In the genomic region with DNA sequence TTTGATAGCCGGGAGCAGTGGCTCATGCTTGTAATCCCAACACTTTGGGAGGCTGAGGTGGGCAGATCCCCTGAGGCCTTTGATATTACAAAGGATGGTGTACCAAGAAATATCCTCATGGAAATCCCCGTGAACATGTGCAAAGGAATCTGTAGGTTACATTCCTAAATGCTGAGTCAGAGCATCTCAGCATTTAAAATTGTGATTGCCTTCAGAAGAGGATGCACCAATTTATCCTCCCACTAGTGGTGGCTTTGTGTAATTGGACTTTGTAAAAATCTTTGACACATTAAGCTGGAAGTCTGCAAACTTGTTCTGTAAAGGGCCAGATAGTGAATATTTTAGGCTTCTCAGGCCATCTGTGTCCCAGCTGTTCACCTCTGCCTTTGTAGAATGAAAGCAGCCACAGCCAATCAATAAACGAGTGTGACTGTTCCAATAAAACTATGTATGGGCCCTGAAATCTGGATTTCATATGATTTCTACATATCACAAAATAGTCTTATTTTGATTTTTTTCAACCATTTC, we compare ENCODE assay signal across 9 cellular contexts. TPM values are rescaled to one million over a fixed set of nuclear protein-coding genes. Genes with fewer than 3 reads are reported as not detected.
DNase-seq lines count a peak whose midpoint lies in the region; ATAC-seq, FAIRE-seq and TF ChIP-seq lines count a peak whose summit lies in the region.
"Had no signal": no experiment of that assay in that cellular context is flagged by ENCODE, and none has a peak within 500 bp of the region (broad histone marks: within the 10 kb centered on the region; RNA-seq: fewer than 3 reads in every experiment).

No MANE protein-coding gene starts in this region.

- H3K9ac ChIP-seq in keratinocyte (ENCODE audit: control insufficient read depth, extremely low read depth, insufficient read depth, low read length): peak overlapping the region; percentile 65
- H3K9ac ChIP-seq: BLaER1 had no signal

- peak overlapping the region; percentile 77 for H3K4me2 ChIP-seq in keratinocyte (ENCODE audit: control insufficient read depth, extremely low read depth, insufficient read depth, low read depth, low read length)
- H3K4me2 ChIP-seq: BLaER1 had no signal

- no peak for TF ChIP-seq POLR2A in body of pancreas (IDR thresholded peaks at IDR 0.05)

- dilution Hi-C loops in keratinocyte (cut with MboI; ENCODE audit: extremely low pct_ligation_motif_present, low sequenced_read_pairs): no loop called here

- H3K9me1 ChIP-seq in keratinocyte (ENCODE audit: control insufficient read depth, extremely low read depth, insufficient read depth, low read length): no peaks in the 10 kb centered on the region

- peak; percentile 91 for FAIRE-seq in keratinocyte (lab: Jason Lieb, UNC)

- H3K4me1 ChIP-seq in body of pancreas: peaks cover 13% of the 10 kb centered on the region
- peaks cover 30% of the 10 kb centered on the region for H3K4me1 ChIP-seq in keratinocyte (ENCODE audit: control insufficient read depth, extremely low read depth, insufficient read depth, low read length)
- no peaks in the 10 kb centered on the region for H3K4me1 ChIP-seq in upper lobe of right lung
- H3K4me1 ChIP-seq: BLaER1 had no signal

- TF ChIP-seq CTCF in body of pancreas (IDR thresholded peaks at IDR 0.05): peak in 6 of 7 experiments; percentile 25 to 42 (median 36)
- peak in 2 of 3 experiments; percentile 57 to 68 for TF ChIP-seq CTCF in keratinocyte (optimal IDR thresholded peaks at IDR 0.05 in 1 of 3, IDR thresholded peaks at IDR 0.05 in 1 of 3, conservative IDR thresholded peaks at IDR 0.05 in 1 of 3; ENCODE audit: extremely low read depth in 1 of 3, insufficient read depth in 2 of 3, low read length in 3 of 3)
- TF ChIP-seq CTCF in upper lobe of right lung (IDR thresholded peaks at IDR 0.05): peak; percentile 42

- ATAC-seq in GM21717 (IDR thresholded peaks at IDR 0.05; ENCODE audit: unreplicated experiment): peak; percentile 53
- peak; percentile 58 for ATAC-seq in body of pancreas
- ATAC-seq in upper lobe of right lung: peak; percentile 61
- ATAC-seq in HG02970 (IDR thresholded peaks at IDR 0.05; ENCODE audit: low FRiP score, unreplicated experiment): no peak

- H3K36me3 ChIP-seq in body of pancreas (replicated peaks in 1 of 2; ENCODE audit: insufficient read depth in 1 of 2, low read depth in 2 of 2) (no peaks in the 10 kb centered on the region), keratinocyte (ENCODE audit: control insufficient read depth in 2 of 2, extremely low read depth in 1 of 2, insufficient read depth in 2 of 2, low read length in 2 of 2) (peaks cover 2 to 7% of the 10 kb centered on the region in 2 experiments), upper lobe of right lung (peaks cover 47% of the 10 kb centered on the region)

- WGBS in body of pancreas, 2 donors: 55 to 63% methylated on average over 3 of the region's 3 CpGs

- H3K27ac ChIP-seq in body of pancreas (peak overlapping the region in 1 of 4 donors; percentile 11), keratinocyte (ENCODE audit: control insufficient read depth, insufficient read depth, low read length) (peak overlapping the region; percentile 89), upper lobe of right lung (no peak overlapping the region)
- H3K27ac ChIP-seq: BLaER1 had no signal

- H3K4me3 ChIP-seq in body of pancreas (no peak overlapping the region), keratinocyte (ENCODE audit: control insufficient read depth in 2 of 3, extremely low read depth in 1 of 3, insufficient read depth in 2 of 3, low read depth in 1 of 3, low read length in 3 of 3) (peak overlapping the region in 2 of 3 experiments; percentile 31 to 58), upper lobe of right lung (no peak overlapping the region)
- H3K4me3 ChIP-seq: BLaER1 had no signal

- DNase-seq in NCI-H1417 (lab: John Stamatoyannopoulos, UW) (peak; percentile 2 to 21 (median 5)), NCI-H1417 treated with DMSO at 0.1 percent for 48 hours (lab: John Stamatoyannopoulos, UW) (no peak), NCI-H1694 treated with DMSO at 0.1 percent for 48 hours (lab: John Stamatoyannopoulos, UW) (peak; percentile 37), body of pancreas (no peak), keratinocyte (ENCODE audit: low read depth, low spot score) (peak; percentile 95), upper lobe of right lung (no peak)

- H3K9me3 ChIP-seq in body of pancreas (no peaks in the 10 kb centered on the region), keratinocyte (ENCODE audit: control insufficient read depth, low read depth, low read length) (no peaks in the 10 kb centered on the region), upper lobe of right lung (no peaks in the 10 kb centered on the region)
- H3K9me3 ChIP-seq: BLaER1 had no signal

- H3K79me2 ChIP-seq in keratinocyte (ENCODE audit: control insufficient read depth, insufficient read depth, low read length): peaks cover 9% of the 10 kb centered on the region

- H3K27me3 ChIP-seq in body of pancreas (no peaks in the 10 kb centered on the region), keratinocyte (ENCODE audit: control insufficient read depth, extremely low read depth, insufficient read depth, low read length) (no peaks in the 10 kb centered on the region), upper lobe of right lung (no peaks in the 10 kb centered on the region)
- H3K27me3 ChIP-seq: BLaER1 had no signal

- intact Hi-C loops in body of pancreas (cut with DNase I): no loop called here
- intact Hi-C loops in upper lobe of right lung (cut with DNase I): no loop called here

- no peaks in the 10 kb centered on the region for H4K20me1 ChIP-seq in keratinocyte (ENCODE audit: control insufficient read depth, extremely low read depth, insufficient read depth, low read length)

- no peak overlapping the region for H2AFZ ChIP-seq in keratinocyte (ENCODE audit: control insufficient read depth, low read length)

RNA-seq across cellular contexts. Expression of gene TMEM14B, which starts 11.8 kb away (rescaled TPM):
- total RNA-seq in body of pancreas: 10 to 100 TPM; 49.3 to 49.4 TPM
- polyA plus RNA-seq in keratinocyte: 86.2 to 157 TPM (median 96.2 TPM) in 3 replicates
- polyA plus RNA-seq in keratinocyte (2011; ENCODE audit: low read depth): 24.1 TPM
- 84.7 and 117 TPM in 2 replicates for polyA plus RNA-seq in keratinocyte (2011; cell fraction: cytosol; rRNA removed)
- polyA plus RNA-seq in keratinocyte (2011; cell fraction: nucleus; rRNA removed): 25.9 and 36.5 TPM in 2 replicates
- polyA plus RNA-seq in keratinocyte (2012; ENCODE audit: low replicate concordance): 52.9 and 85.5 TPM in 2 replicates
- polyA minus RNA-seq in keratinocyte: 11.0 to 59.4 TPM (median 31.0 TPM) in 3 replicates
- polyA minus RNA-seq in keratinocyte (2011; cell fraction: cytosol; rRNA and poly(A)+ RNA removed): 34.9 TPM
- polyA minus RNA-seq in keratinocyte (2011; cell fraction: nucleus; rRNA and poly(A)+ RNA removed): 6.2 and 12.6 TPM in 2 replicates
- total RNA-seq in upper lobe of right lung: 50.1 TPM

RNA-seq across cellular contexts. Expression of gene TMEM14C, which starts 36.5 kb away (rescaled TPM):
- total RNA-seq in body of pancreas: 10 to 100 TPM; 31.6 to 61.0 TPM
- polyA plus RNA-seq in keratinocyte: 245 to 304 TPM (median 246 TPM) in 3 replicates
- polyA plus RNA-seq in keratinocyte (2011; ENCODE audit: low read depth): 56.7 TPM
- 228 and 376 TPM in 2 replicates for polyA plus RNA-seq in keratinocyte (2011; cell fraction: cytosol; rRNA removed)
- polyA plus RNA-seq in keratinocyte (2011; cell fraction: nucleus; rRNA removed): 120 and 159 TPM in 2 replicates
- polyA plus RNA-seq in keratinocyte (2012; ENCODE audit: low replicate concordance): 161 and 186 TPM in 2 replicates
- polyA minus RNA-seq in keratinocyte: 29.3 to 97.4 TPM (median 80.2 TPM) in 3 replicates
- polyA minus RNA-seq in keratinocyte (2011; cell fraction: cytosol; rRNA and poly(A)+ RNA removed): 88.8 TPM
- 21.6 and 34.7 TPM in 2 replicates for polyA minus RNA-seq in keratinocyte (2011; cell fraction: nucleus; rRNA and poly(A)+ RNA removed)
- 87.5 TPM for total RNA-seq in upper lobe of right lung

Comparison
In these comparisons a context has a peak if more than half of its experiments do, and no peak if none do; other contexts are left out.
1. DNase-seq: peak in NCI-H1417 (3 of 3), NCI-H1694 treated with DMSO at 0.1 percent for 48 hours (single experiment) and keratinocyte (single experiment); none in NCI-H1417 treated with DMSO at 0.1 percent for 48 hours (single experiment), body of pancreas (0 of 4) and upper lobe of right lung (single experiment).
2. H3K4me3 ChIP-seq: peak in keratinocyte (2 of 3); none in body of pancreas (0 of 2) and upper lobe of right lung (single experiment).
3. Peak in every context shown above with its lines, with median percentiles within 50 percentile points of each other: CTCF ChIP-seq.